Comparison of ENCODE assay signal across 8 cellular contexts in the genomic region with DNA sequence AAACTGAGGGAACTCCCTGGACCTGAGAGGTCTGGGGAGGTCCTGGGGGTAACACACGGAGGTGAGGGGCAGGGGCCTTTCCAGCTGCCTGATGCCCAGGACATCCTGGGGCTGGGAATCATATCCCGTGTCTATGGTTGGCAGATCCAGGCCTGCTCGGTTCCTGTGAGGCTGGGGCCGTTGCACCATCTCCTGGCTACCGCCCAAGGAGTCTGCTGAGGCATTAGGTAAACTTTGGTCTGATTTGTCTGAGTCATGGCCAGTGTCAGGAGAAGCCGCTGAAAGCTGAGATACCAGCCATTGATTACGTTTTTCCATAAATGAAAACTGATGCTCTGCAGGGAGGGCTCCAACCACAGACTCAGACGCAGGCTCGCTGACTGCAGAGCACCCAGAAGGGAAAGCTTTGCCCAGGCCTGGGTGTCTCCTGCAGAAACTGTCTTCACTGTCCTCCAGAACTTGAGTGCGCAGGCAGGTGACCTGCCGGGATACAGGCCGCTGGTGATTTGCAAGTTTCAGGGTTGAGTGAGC. TPM values are rescaled to one million over a fixed set of nuclear protein-coding genes. Genes with fewer than 3 reads are reported as not detected.
DNase-seq lines count a peak whose midpoint lies in the region; ATAC-seq and TF ChIP-seq lines count a peak whose summit lies in the region.

No MANE protein-coding gene starts in this region.

- 0 out of 2 replicates have a peak, but pooled peaks cover 3% of the 10 kb centered on the region for H3K36me3 ChIP-seq in PC-9 (ENCODE audit: low read depth)
- peaks cover 0 to 9% (median 3%) of the 10 kb centered on the region in 4 donors for H3K36me3 ChIP-seq in esophagus muscularis mucosa
- H3K36me3 ChIP-seq in parathyroid adenoma (ENCODE audit: control insufficient read depth, insufficient read depth, low read length), result no peaks in the 10 kb centered on the region

- peaks cover 38% of the 10 kb centered on the region for H3K79me2 ChIP-seq in PC-9 (ENCODE audit: low read depth)
- peaks cover 18% of the 10 kb centered on the region for H3K79me2 ChIP-seq in parathyroid adenoma

- TF ChIP-seq CTCF in Calu3 (IDR thresholded peaks at IDR 0.05; ENCODE audit: unreplicated experiment), result no peak
- TF ChIP-seq CTCF in PC-9 (conservative IDR thresholded peaks at IDR 0.05), result no peak
- TF ChIP-seq CTCF in esophagus muscularis mucosa (IDR thresholded peaks at IDR 0.05), result no peak
- no peak for TF ChIP-seq CTCF in parathyroid adenoma (IDR thresholded peaks at IDR 0.05)

- CTCF ChIA-PET in Calu3 (lab: Charles Lee), result interaction anchor here (0.6 to 1.3 kb wide), 3 partner anchors 11 to 51 kb away, joined by 3 read pairs; no protein-coding TSS in a partner anchor
- CTCF ChIA-PET in PC-9 (lab: Charles Lee), result interaction anchor here (1.0 kb wide), 1 partner anchor 113 kb away, joined by 3 read pairs; no protein-coding TSS in a partner anchor

- H3K9me2 ChIP-seq in PC-9 (ENCODE audit: insufficient read depth), result no peaks in the 10 kb centered on the region

- peaks cover 36% of the 10 kb centered on the region for H3K36me3 Mint-ChIP-seq in Calu3 (ENCODE audit: insufficient read depth, unreplicated experiment)

- H3K9ac ChIP-seq in parathyroid adenoma, result no peak overlapping the region

- no TSS peak for BruUV-seq in Calu3 (replicated peaks; lab: Mats Ljungman, UMichigan)
- no TSS peak for BruUV-seq in PC-9 (replicated peaks; lab: Mats Ljungman, UMichigan)

- ATAC-seq in GM21423 (IDR thresholded peaks at IDR 0.05; ENCODE audit: unreplicated experiment) (no peak), HG03108 (IDR thresholded peaks at IDR 0.05; ENCODE audit: unreplicated experiment) (no peak)

- 42% methylated on average over 9 of the region's 12 CpGs for WGBS in esophagus muscularis mucosa

- H3K4me1 ChIP-seq in PC-9 (replicated peaks; ENCODE audit: insufficient read depth) (peaks cover 69% of the 10 kb centered on the region), esophagus muscularis mucosa (peaks cover 52 to 77% (median 73%) of the 10 kb centered on the region in 4 donors), parathyroid adenoma (peaks cover 35% of the 10 kb centered on the region)

- H3K4me2 ChIP-seq in PC-9, result peak overlapping the region; percentile 77
- peak overlapping the region; percentile 7 for H3K4me2 ChIP-seq in parathyroid adenoma (ENCODE audit: low read length)

- H3K27ac ChIP-seq in PC-9 (peak overlapping the region; percentile 96), esophagus muscularis mucosa (replicated peaks in 1 of 4) (peak overlapping the region; percentile 80 to 88 (median 82)), parathyroid adenoma (peak overlapping the region; percentile 90)

- H3K27me3 ChIP-seq in PC-9 (ENCODE audit: insufficient read depth, low read depth) (no peaks in the 10 kb centered on the region), esophagus muscularis mucosa (no peaks in the 10 kb centered on the region), parathyroid adenoma (ENCODE audit: control insufficient read depth, insufficient read depth, low read length) (no peaks in the 10 kb centered on the region)

- peak overlapping the region; percentile 17 for H3K4me3 Mint-ChIP-seq in Calu3 (ENCODE audit: low read depth, unreplicated experiment)

- no peak for TF ChIP-seq EP300 in esophagus muscularis mucosa (IDR thresholded peaks at IDR 0.05)

- peaks cover 57% of the 10 kb centered on the region for H3K4me1 Mint-ChIP-seq in Calu3 (ENCODE audit: low read depth, unreplicated experiment)

- DNase-seq in Calu3, result peak; percentile 90
- DNase-seq in PC-9, result peak; percentile 90 to 97
- peak; percentile 98 for DNase-seq in esophagus muscularis mucosa (ENCODE audit: extremely low spot score)
- DNase-seq in NCI-H1694 (lab: John Stamatoyannopoulos, UW), result no peak
- no peak for DNase-seq in NCI-H510A (lab: John Stamatoyannopoulos, UW)

- peak; percentile 62 for TF ChIP-seq POLR2A in esophagus muscularis mucosa (IDR thresholded peaks at IDR 0.05; ENCODE audit: low read depth)

- H2AFZ ChIP-seq in PC-9 (no peak overlapping the region), parathyroid adenoma (peak overlapping the region; percentile 91)

- intact Hi-C loops in Calu3 (cut with micrococcal nuclease; ENCODE audit: unreplicated experiment), result no loop called here
- intact Hi-C loops in PC-9 (cut with micrococcal nuclease; ENCODE audit: unreplicated experiment), result loop anchor here (1.0 to 5.0 kb wide), 3 partner anchors 14 to 109 kb away; a partner anchor contains a TSS
- intact Hi-C loops in esophagus muscularis mucosa (cut with DNase I), result no loop called here

- peak overlapping the region; percentile 21; the same call in 1 of the 2 replicates for H3K4me3 ChIP-seq in PC-9
- H3K4me3 ChIP-seq in esophagus muscularis mucosa, result no peak overlapping the region
- H3K4me3 ChIP-seq in parathyroid adenoma (ENCODE audit: low read depth, low read length), result no peak overlapping the region

- peak overlapping the region; percentile 48 for H3K27ac Mint-ChIP-seq in Calu3 (ENCODE audit: unreplicated experiment)

- H3K9me3 ChIP-seq in PC-9 (ENCODE audit: insufficient read depth, low read depth), result no peaks in the 10 kb centered on the region
- H3K9me3 ChIP-seq in esophagus muscularis mucosa, result no peaks in the 10 kb centered on the region
- H3K9me3 ChIP-seq in parathyroid adenoma (ENCODE audit: control insufficient read depth, low read length), result no peaks in the 10 kb centered on the region

- no peaks in the 10 kb centered on the region for H3K9me3 Mint-ChIP-seq in Calu3 (ENCODE audit: low read depth, unreplicated experiment)

- peaks cover 42% of the 10 kb centered on the region for H3F3A ChIP-seq in PC-9 (ENCODE audit: insufficient read depth, low read depth)

- H3K27me3 Mint-ChIP-seq in Calu3 (ENCODE audit: unreplicated experiment), result no peaks in the 10 kb centered on the region

- POLR2A ChIA-PET in PC-9 (lab: Charles Lee; ENCODE audit: unreplicated experiment), result interaction anchor here (0.7 to 1.2 kb wide), 3 partner anchors 15 to 108 kb away, joined by 3 to 5 read pairs (median 5); a partner anchor contains a TSS

- H4K20me1 ChIP-seq in PC-9 (ENCODE audit: insufficient read depth), result no peaks in the 10 kb centered on the region

RNA-seq across cellular contexts. Expression of a gene that starts 14.2 kb away (rescaled TPM):
- total RNA-seq in Calu3 (2022), result 39.2 and 42.0 TPM in 2 replicates
- 28.0 and 37.6 TPM in 2 replicates for total RNA-seq in PC-9 (2021)
- total RNA-seq in esophagus muscularis mucosa, result 10 to 100 TPM; 16.6 to 37.1 (median 32.4) TPM

Comparison
In these comparisons a context has a peak if more than half of its experiments do, and no peak if none do; other contexts are left out.
1. DNase-seq: peak in Calu3 (single experiment), PC-9 (2 of 2) and esophagus muscularis mucosa (single experiment); none in NCI-H1694 (single experiment) and NCI-H510A (single experiment).
2. Peak in every context shown above with its lines, with median percentiles within 50 percentile points of each other: H3K27ac ChIP-seq.